ENCODE assay signal across 8 cellular contexts in genomic region chr6:156613996-156614395, GRCh38.
"Had no signal": no experiment of that assay in that cellular context is flagged by ENCODE, and none has a peak within 500 bp of the region (broad histone marks: within the 10 kb centered on the region; RNA-seq: fewer than 3 reads in every experiment).

No MANE protein-coding gene starts in this region.

- H3K9ac ChIP-seq: GM23248 had no signal

- H2AFZ ChIP-seq: GM23248 had no signal

- FAIRE-seq: HepG2 had no signal

- H3K4me3 ChIP-seq: GM23248, HAP-1 had no signal

- ATAC-seq: HCT116, HepG2 had no signal

- H3K4me1 ChIP-seq: HAP-1 had no signal

- DNase-seq: GM23248, GOT3, H7, KG1 had no signal

- H3K9me3 ChIP-seq: HAP-1 had no signal

- H3K36me3 ChIP-seq: HAP-1 had no signal

- H3K27ac ChIP-seq: GM23248, HL-60 had no signal
